ENCODE assay signal across 12 cellular contexts in genomic region chr2:40489678-40489960, GRCh38. TPM values are rescaled to one million over a fixed set of nuclear protein-coding genes. Genes with fewer than 3 reads are reported as not detected.
DNase-seq lines count a peak whose midpoint lies in the region; ATAC-seq, FAIRE-seq and TF ChIP-seq lines count a peak whose summit lies in the region.
"Had no signal": no experiment of that assay in that cellular context is flagged by ENCODE, and none has a peak within 500 bp of the region (broad histone marks: within the 10 kb centered on the region; RNA-seq: fewer than 3 reads in every experiment).

No MANE protein-coding gene starts in this region.

- no peak overlapping the region for H2BK120ac ChIP-seq in H1 (replicated peaks; ENCODE audit: low read depth, low read length)

- ATAC-seq in natural killer cell treated with Interleukin-12 subunit alpha and Interleukin-12 subunit beta and Interleukin-15 and Interleukin-18, amount 100 ng/mL, for 72 hours: no peak
- ATAC-seq in GM18498 (IDR thresholded peaks at IDR 0.05; ENCODE audit: unreplicated experiment) (no peak), GM18505 (IDR thresholded peaks at IDR 0.05; ENCODE audit: unreplicated experiment) (no peak), GM23338 (no peak), GM21367 (IDR thresholded peaks at IDR 0.05; ENCODE audit: unreplicated experiment) (no peak)

- no peaks in the 10 kb centered on the region for H3K9me2 ChIP-seq in GM23338 (ENCODE audit: insufficient read depth)

- H3K4me3 ChIP-seq in ACC112 (ENCODE audit: low read depth, low read length) (peak overlapping the region; percentile 77), H1 (ENCODE audit: extremely low read depth in 1 of 4, insufficient read depth in 2 of 4, low read depth in 3 of 4, low read length in 4 of 4) (no peak overlapping the region), GM23338 (no peak overlapping the region)

- H3K4me1 ChIP-seq in ACC112 (ENCODE audit: control insufficient read depth, insufficient read depth, low read length, unreplicated experiment): peaks cover 11% of the 10 kb centered on the region
- H3K4me1 ChIP-seq in H1 (replicated peaks in 1 of 4; ENCODE audit: control insufficient read depth in 3 of 4, insufficient read depth in 4 of 4, low read length in 3 of 4): peaks cover 0 to 3% (median 0%) of the 10 kb centered on the region in 4 experiments; a peak in 1 of 7 replicates
- H3K4me1 ChIP-seq in GM23338 (ENCODE audit: insufficient read depth): no peaks in the 10 kb centered on the region

- H3K4me3 Mint-ChIP-seq in HFFc6 (peak overlapping the region; percentile 88), GM23338 (no peak overlapping the region)
- peak overlapping the region; percentile 64 for H3K4me3 Mint-ChIP-seq in natural killer cell treated with Interleukin-12 subunit alpha and Interleukin-12 subunit beta and Interleukin-15 and Interleukin-18, amount 100 ng/mL, for 72 hours

- no peaks in the 10 kb centered on the region; the same call in 1 of the 2 replicates for H3K27me3 Mint-ChIP-seq in HFFc6 (ENCODE audit: insufficient read depth)
- no peaks in the 10 kb centered on the region for H3K27me3 Mint-ChIP-seq in natural killer cell treated with Interleukin-12 subunit alpha and Interleukin-12 subunit beta and Interleukin-15 and Interleukin-18, amount 100 ng/mL, for 72 hours
- peaks cover 2% of the 10 kb centered on the region for H3K27me3 Mint-ChIP-seq in GM23338 (ENCODE audit: insufficient read depth, low read depth, poor library complexity)

- no peaks in the 10 kb centered on the region for H3K9me3 Mint-ChIP-seq in HFFc6
- no peaks in the 10 kb centered on the region for H3K9me3 Mint-ChIP-seq in natural killer cell treated with Interleukin-12 subunit alpha and Interleukin-12 subunit beta and Interleukin-15 and Interleukin-18, amount 100 ng/mL, for 72 hours
- H3K9me3 Mint-ChIP-seq in GM23338: peaks cover 3% of the 10 kb centered on the region; the same call in 1 of the 3 replicates

- H3K79me2 ChIP-seq in ACC112 (ENCODE audit: control insufficient read depth, insufficient read depth, low read length, unreplicated experiment) (no peaks in the 10 kb centered on the region), H1 (ENCODE audit: control insufficient read depth in 1 of 2, insufficient read depth in 2 of 2, low read length in 2 of 2) (no peaks in the 10 kb centered on the region), GM23338 (replicated peaks; ENCODE audit: insufficient read depth) (no peaks in the 10 kb centered on the region)

- H3K4me2 ChIP-seq in H1 (ENCODE audit: insufficient read depth in 1 of 2, low read depth in 2 of 2, low read length in 2 of 2) (no peak overlapping the region), GM23338 (no peak overlapping the region)

- H3K36me3 Mint-ChIP-seq in HFFc6 (ENCODE audit: low read depth) (no peaks in the 10 kb centered on the region), GM23338 (ENCODE audit: low read depth) (no peaks in the 10 kb centered on the region; the same call in 2 of the 3 replicates)
- H3K36me3 Mint-ChIP-seq in natural killer cell treated with Interleukin-12 subunit alpha and Interleukin-12 subunit beta and Interleukin-15 and Interleukin-18, amount 100 ng/mL, for 72 hours: no peaks in the 10 kb centered on the region

- H3K18ac ChIP-seq in H1 (ENCODE audit: extremely low read depth, low read length): no peak overlapping the region

- no peaks in the 10 kb centered on the region for H3K79me1 ChIP-seq in H1 (ENCODE audit: low read depth, low read length)

- no peak overlapping the region for H3K27ac ChIP-seq in ACC112 (ENCODE audit: low read depth, low read length)
- H3K27ac ChIP-seq in H1 (ENCODE audit: low read depth, low read length): no peak overlapping the region
- no peak overlapping the region for H3K27ac ChIP-seq in GM23338 (ENCODE audit: low read depth)

- H3K23ac ChIP-seq in H1 (ENCODE audit: insufficient read length): no peak overlapping the region

- no peak for TF ChIP-seq CTCF in HFFc6 (IDR thresholded peaks at IDR 0.05)
- TF ChIP-seq CTCF in H1 (IDR thresholded peaks at IDR 0.05; ENCODE audit: control extremely low read depth in 1 of 3, insufficient read depth in 1 of 3, low read depth in 1 of 3, low read length in 3 of 3): no peak
- no peak for TF ChIP-seq CTCF in GM23338 (conservative IDR thresholded peaks at IDR 0.05; ENCODE audit: low read depth in 2 of 2)

- H3K9ac ChIP-seq in H1 (replicated peaks in 1 of 4; ENCODE audit: extremely low read depth in 1 of 4, low read depth in 3 of 4, low read length in 3 of 4): no peak overlapping the region

- TF ChIP-seq POLR2A in H1 (IDR thresholded peaks at IDR 0.05; ENCODE audit: control extremely low read depth in 1 of 2, low read depth in 2 of 2, low read length in 2 of 2) (no peak), GM18505 (IDR thresholded peaks at IDR 0.05; ENCODE audit: borderline replicate concordance, extremely low read depth, insufficient read depth, insufficient read length) (no peak)

- WGBS in H1 (ENCODE audit: extremely low coverage in 1 of 2, insufficient coverage in 1 of 2, insufficient read length in 1 of 2, insufficient replicate concordance in 2 of 2, low coverage in 1 of 2, low lambda C conversion rate in 2 of 2, missing lambda C conversion rate in 1 of 2), 2 experiments: 94% methylated on average over 1 of the region's 1 CpG; no CpG with 5 or more reads in 1 of the 2 experiments

- no peak overlapping the region for H4K8ac ChIP-seq in H1 (ENCODE audit: extremely low read depth, insufficient read depth, low read length)

- no peak overlapping the region for H4K5ac ChIP-seq in H1 (ENCODE audit: insufficient read length, low read depth, low read length)

- H3F3A ChIP-seq in GM23338 (replicated peaks; ENCODE audit: low read depth): no peaks in the 10 kb centered on the region

- no peak overlapping the region for H2BK15ac ChIP-seq in H1 (ENCODE audit: low read length)

- no peak overlapping the region for H4K91ac ChIP-seq in H1 (replicated peaks; ENCODE audit: insufficient read length, low read length)

- H3K27me3 ChIP-seq in ACC112 (ENCODE audit: insufficient read depth, low read length) (no peaks in the 10 kb centered on the region), H1 (replicated peaks in 1 of 4; ENCODE audit: control insufficient read depth in 3 of 4, extremely low read depth in 1 of 4, insufficient read depth in 3 of 4, low read length in 3 of 4) (no peaks in the 10 kb centered on the region), GM23338 (ENCODE audit: insufficient read depth) (no peaks in the 10 kb centered on the region)

- H4K20me1 ChIP-seq in H1 (replicated peaks in 1 of 2; ENCODE audit: control insufficient read depth in 1 of 2, insufficient read depth in 2 of 2, low read length in 2 of 2) (no peaks in the 10 kb centered on the region), GM23338 (replicated peaks; ENCODE audit: insufficient read depth) (no peaks in the 10 kb centered on the region)

- H2BK5ac ChIP-seq in H1 (ENCODE audit: low read depth, low read length): no peak overlapping the region

- no peak overlapping the region for H2BK20ac ChIP-seq in H1 (ENCODE audit: low read length)

- no peaks in the 10 kb centered on the region for H3K23me2 ChIP-seq in H1 (ENCODE audit: low read depth, low read length)

- H3K14ac ChIP-seq in H1 (ENCODE audit: insufficient read length): no peak overlapping the region

- TF ChIP-seq EP300 in H1 (IDR thresholded peaks at IDR 0.05; ENCODE audit: borderline replicate concordance in 1 of 2, low read depth in 2 of 2, low read length in 2 of 2): no peak

- no peak for TF ChIP-seq RAD21 in H1 (IDR thresholded peaks at IDR 0.05 in 1 of 2, conservative IDR thresholded peaks at IDR 0.05 in 1 of 2; ENCODE audit: low read depth in 2 of 2, low read length in 2 of 2)

- DNase-seq in HFFc6 (no peak), H1 (ENCODE audit: low read depth in 1 of 2, low spot score in 2 of 2) (no peak), GM23338 (ENCODE audit: low spot score) (no peak)
- no peak for DNase-seq in natural killer cell treated with Interleukin-12 subunit alpha and Interleukin-12 subunit beta and Interleukin-15 and Interleukin-18, amount 100 ng/mL, for 72 hours (ENCODE audit: low spot score)
- DNase-seq: activated CD4-positive, CD25-positive, alpha-beta regulatory T cell treated with anti-CD3 and anti-CD28 coated beads, Interleukin-2, amount 50 U/mL, for 72 hours; left cardiac atrium; NCI-H526; stimulated activated CD4-positive, alpha-beta T cell treated with anti-CD3 and anti-CD28 coated beads, Interleukin-4, amount 100 ng/mL, for 24 hours had no signal

- H2AK5ac ChIP-seq in H1 (ENCODE audit: low read depth, low read length): no peak overlapping the region

- H3K9me3 ChIP-seq in H1 (ENCODE audit: insufficient read depth in 2 of 2, low read depth in 1 of 2, low read length in 1 of 2): no peaks in the 10 kb centered on the region

- CTCF ChIA-PET in H1 (lab: Charles Lee; ENCODE audit: partially characterized antibody): interaction anchor here (0.7 to 2.5 kb wide), 6 partner anchors 9 to 575 kb away, joined by 3 to 6 read pairs (median 4); no protein-coding TSS in a partner anchor

- peak overlapping the region; percentile 87 for H3K27ac Mint-ChIP-seq in HFFc6
- H3K27ac Mint-ChIP-seq in natural killer cell treated with Interleukin-12 subunit alpha and Interleukin-12 subunit beta and Interleukin-15 and Interleukin-18, amount 100 ng/mL, for 72 hours: no peak overlapping the region
- H3K27ac Mint-ChIP-seq in GM23338: no peak overlapping the region

- FAIRE-seq in H1 (lab: Jason Lieb, UNC): no peak

- no peak overlapping the region for H2BK12ac ChIP-seq in H1 (ENCODE audit: low read depth, low read length)

- H3K4me1 Mint-ChIP-seq in HFFc6 (ENCODE audit: low read depth) (peaks cover 29% of the 10 kb centered on the region), GM23338 (peaks cover 5% of the 10 kb centered on the region; the same call in 1 of the 3 replicates)
- peaks cover 7 to 10% of the 10 kb centered on the region in 2 donors for H3K4me1 Mint-ChIP-seq in natural killer cell treated with Interleukin-12 subunit alpha and Interleukin-12 subunit beta and Interleukin-15 and Interleukin-18, amount 100 ng/mL, for 72 hours (ENCODE audit: low read depth in 2 of 2)

- H3K36me3 ChIP-seq in ACC112 (ENCODE audit: insufficient read depth, low read length) (no peaks in the 10 kb centered on the region), H1 (ENCODE audit: control insufficient read depth in 2 of 4, insufficient read depth in 4 of 4, low read length in 3 of 4) (no peaks in the 10 kb centered on the region), GM23338 (ENCODE audit: insufficient read depth) (no peaks in the 10 kb centered on the region)

- no peak overlapping the region for H3K56ac ChIP-seq in H1 (replicated peaks; ENCODE audit: insufficient read length, low read depth, low read length)

- H2AFZ ChIP-seq in ACC112 (ENCODE audit: low read length, unreplicated experiment) (peak overlapping the region; percentile 98), H1 (ENCODE audit: low read length) (0 out of 2 replicates have a peak overlapping the region, but pooled peaks have one; percentile 31), GM23338 (no peak overlapping the region)

- POLR2A ChIA-PET in H1 (lab: Charles Lee; ENCODE audit: partially characterized antibody): no interaction called here

- H3K4ac ChIP-seq in H1 (replicated peaks; ENCODE audit: insufficient read length, low read depth, low read length): no peak overlapping the region

RNA-seq across cellular contexts. Expression of gene SLC8A1, which starts 37.7 kb away (rescaled TPM):
- total RNA-seq in HFFc6 (2021; fragmentation: NEBNext Ultra II Directional; extraction: Animal tissue kit (Norgen Biotek cat#: 25700)): 10 to 100 TPM; 71.5 to 96.9 (median 92.2) TPM
- 3.2 and 3.6 TPM in 2 replicates for total RNA-seq in H1 (2021; fragmentation: NEBNext Ultra II Directional; extraction: Animal tissue kit (Norgen Biotek cat#: 25700))
- polyA plus RNA-seq in H1 (2011; rRNA removed) (0.42 and 0.68 TPM in 2 replicates), GM23338 (2016; fragmentation: Nextera tagmentation; extraction: Ambion mirVana) (2.3 and 2.5 TPM in 2 replicates)
- polyA plus RNA-seq in H1 (2011; cell fraction: cytosol; rRNA removed): 0.59 TPM
- 0.81 TPM for polyA plus RNA-seq in H1 (2011; cell fraction: nucleus; rRNA removed)
- polyA plus RNA-seq in H1 (2012, experiment 1 of 2): 1.3 to 2.9 TPM (median 1.9 TPM) in 4 replicates
- 0.16 TPM for polyA plus RNA-seq in H1 (2012, experiment 2 of 2)
- polyA plus RNA-seq in H1 (2013, experiment 1 of 2): 2.2 TPM
- polyA plus RNA-seq in H1 (2013, experiment 2 of 2): 2.4 TPM
- 7.7 and 10.3 TPM in 2 replicates for polyA minus RNA-seq in H1 (2011; rRNA and poly(A)+ RNA removed)
- 1.5 TPM for polyA minus RNA-seq in H1 (2011; cell fraction: cytosol; rRNA and poly(A)+ RNA removed)
- polyA minus RNA-seq in H1 (2011; cell fraction: nucleus; rRNA and poly(A)+ RNA removed): 7.3 TPM
- not detected for total RNA-seq in natural killer cell treated with Interleukin-12 subunit alpha and Interleukin-12 subunit beta and Interleukin-15 and Interleukin-18, amount 100 ng/mL, for 72 hours
- 2.5 and 3.3 TPM in 2 replicates for total RNA-seq in GM23338 (2014; rRNA removed; shearing (Covaris generic))

Comparison
In these comparisons a context has a peak if more than half of its experiments do, and no peak if none do; other contexts are left out.
1. RNA of gene SLC8A1, which starts 37.7 kb away (total RNA-seq): 71.5 to 96.9 TPM in HFFc6; 3.2 to 3.6 TPM in H1, 2.5 to 3.3 TPM in GM23338 and not detected in natural killer cell treated with Interleukin-12 subunit alpha and Interleukin-12 subunit beta and Interleukin-15 and Interleukin-18, amount 100 ng/mL, for 72 hours; every median in the first group is over 10 times any median in the second.